In the genomic region with DNA sequence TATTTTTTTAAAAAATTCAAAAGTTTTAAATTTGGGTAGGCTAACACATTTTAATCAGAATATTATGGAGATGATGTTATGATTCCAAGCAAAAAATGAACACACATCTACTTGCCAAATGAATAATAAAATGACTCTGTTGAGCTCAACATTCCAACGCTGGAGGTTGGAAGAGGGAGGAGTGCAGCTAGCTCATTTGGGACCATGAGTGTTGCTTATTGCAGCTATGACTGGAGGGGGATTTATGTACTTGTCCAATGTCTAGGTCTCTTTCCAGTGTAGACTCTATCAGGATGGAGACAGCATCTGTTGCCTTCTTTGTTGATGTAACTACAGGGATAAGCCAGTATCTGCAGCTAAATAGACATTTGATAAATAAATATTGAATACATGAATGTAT, we compare ENCODE assay signal across 29 cellular contexts.
"Had no signal": no experiment of that assay in that cellular context is flagged by ENCODE, and none has a peak within 500 bp of the region (broad histone marks: within the 10 kb centered on the region; RNA-seq: fewer than 3 reads in every experiment).

No MANE protein-coding gene starts in this region.

- H3K27me3 ChIP-seq: ascending aorta, cardiac muscle cell had no signal

- H3K36me3 ChIP-seq: ascending aorta, cardiac muscle cell had no signal

- H3K4me1 ChIP-seq: ascending aorta had no signal

- ATAC-seq: activated CD4-positive, CD25-positive, alpha-beta regulatory T cell treated with anti-CD3 and anti-CD28 coated beads, Interleukin-2, amount 50 U/mL, for 24 hours; activated CD8-positive, alpha-beta memory T cell treated with anti-CD3 and anti-CD28 coated beads, Interleukin-2, amount 10 ng/mL, durations not matched to agents 7 days and 5 days; activated CD8-positive, alpha-beta T cell treated with anti-CD3 and anti-CD28 coated beads, Interleukin-2, amount 10 ng/mL, durations not matched to agents 7 days and 5 days; activated naive CD8-positive, alpha-beta T cell treated with anti-CD3 and anti-CD28 coated beads, Interleukin-2, amount 50 U/mL, for 24 hours had no signal

- H3K4me3 ChIP-seq: ascending aorta, cardiac muscle cell had no signal

- H3K9me3 ChIP-seq: ascending aorta had no signal

- DNase-seq: activated CD4-positive, alpha-beta memory T cell treated with anti-CD3 and anti-CD28 coated beads, Interleukin-2, amount 10 ng/mL, durations not matched to agents 7 days and 5 days; activated CD4-positive, alpha-beta T cell treated with anti-CD3 and anti-CD28 coated beads for 4 hours; activated CD4-positive, alpha-beta T cell treated with anti-CD3 and anti-CD28 coated beads, Interleukin-2, amount 10 ng/mL, durations not matched to agents 7 days and 5 days; activated CD4-positive, alpha-beta T cell treated with anti-CD3 and anti-CD28 coated beads, Interleukin-2, amount 50 U/mL, for 48 hours; activated CD4-positive, CD25-positive, alpha-beta regulatory T cell; activated CD8-positive, alpha-beta memory T cell treated with anti-CD3 and anti-CD28 coated beads for 24 hours; activated CD8-positive, alpha-beta memory T cell treated with anti-CD3 and anti-CD28 coated beads, Interleukin-2, amount 10 ng/mL, durations not matched to agents 7 days and 5 days; activated CD8-positive, alpha-beta memory T cell treated with anti-CD3 and anti-CD28 coated beads, Interleukin-2, amount 50 U/mL, for 48 hours; activated CD8-positive, alpha-beta T cell treated with anti-CD3 and anti-CD28 coated beads, Interleukin-2, amount 10 ng/mL, durations not matched to agents 7 days and 5 days; activated effector memory CD4-positive, alpha-beta T cell treated with Interleukin-2 at 50 U/mL for 16 hours; activated gamma-delta T cell; activated naive CD4-positive, alpha-beta T cell treated with anti-CD3 and anti-CD28 coated beads, Interleukin-2, amount 10 ng/mL, durations not matched to agents 7 days and 5 days; activated naive CD4-positive, alpha-beta T cell treated with Interleukin-2 at 50 U/mL for 16 hours; activated naive CD8-positive, alpha-beta T cell treated with anti-CD3 and anti-CD28 coated beads, Interleukin-2, amount 10 ng/mL, durations not matched to agents 7 days and 5 days; activated naive CD8-positive, alpha-beta T cell treated with anti-CD3 and anti-CD28 coated beads, Interleukin-2, amount 50 U/mL, for 24 hours; activated T-cell treated with anti-CD3 and anti-CD28 coated beads, Interleukin-2, amount 50 U/mL, for 24 hours; activated T-cell treated with anti-CD3 and anti-CD28 coated beads, Interleukin-2, amount 50 U/mL, for 48 hours; amygdala; anterior cingulate cortex; caudate nucleus; cerebellar nuclear complex; SW 1271; T-helper 1 cell; T-helper 2 cell; T-helper 9 cell had no signal

- H3K27ac ChIP-seq: ascending aorta, cardiac muscle cell, VCaP had no signal
